ENCODE assay signal across 22 cellular contexts in genomic region chr7:92794386-92794785, GRCh38. TPM values are rescaled to one million over a fixed set of nuclear protein-coding genes. Genes with fewer than 3 reads are reported as not detected.
A peak's percentile ranks its signal among the peaks of the same experiment; 100 is the strongest.
DNase-seq lines count a peak whose midpoint lies in the region; ATAC-seq and TF ChIP-seq lines count a peak whose summit lies in the region.
"Had no signal": no experiment of that assay in that cellular context is flagged by ENCODE, and none has a peak within 500 bp of the region (broad histone marks: within the 10 kb centered on the region; RNA-seq: fewer than 3 reads in every experiment).

No MANE protein-coding gene starts in this region.

- TF ChIP-seq POLR2A in tibial nerve (IDR thresholded peaks at IDR 0.05) = no peak

- peak overlapping the region in 1 of 2 experiments; percentile 84 for H2BK12ac ChIP-seq in mesenchymal stem cell (ENCODE audit: low read length in 2 of 2)

- H2AFZ ChIP-seq in KMS-11 (ENCODE audit: low read depth) (no peak overlapping the region), mesenchymal stem cell (ENCODE audit: low read depth, low read length) (no peak overlapping the region)

- ATAC-seq in GM21360 (IDR thresholded peaks at IDR 0.05; ENCODE audit: unreplicated experiment) = no peak
- ATAC-seq: activated CD8-positive, alpha-beta T cell treated with anti-CD3 and anti-CD28 coated beads for 36 hours; mucosa of descending colon; stimulated activated naive B cell treated with anti-CD40 and anti-IgM and Interleukin-4, amounts not matched to agents 10 μg/mL and 1 μg/mL and 100 μg/mL, for 72 hours had no signal

- peak overlapping the region; percentile 89 for H3K4me2 ChIP-seq in KMS-11
- H3K4me2 ChIP-seq in mesenchymal stem cell (ENCODE audit: low read length, poor library complexity, severe bottlenecking) = no peak overlapping the region

- H3K27me3 ChIP-seq in KMS-11 (ENCODE audit: insufficient read depth, low read depth) (no peaks in the 10 kb centered on the region), WERI-Rb-1 (ENCODE audit: insufficient read depth, low read depth, severe bottlenecking) (no peaks in the 10 kb centered on the region), mesenchymal stem cell (ENCODE audit: control insufficient read depth in 1 of 2, insufficient read depth in 1 of 2, low read length in 2 of 2) (no peaks in the 10 kb centered on the region), tibial nerve (no peaks in the 10 kb centered on the region)
- H3K27me3 ChIP-seq: thyroid gland had no signal

- H3K4me3 ChIP-seq in KMS-11 (IDR thresholded peaks at IDR 0.05; ENCODE audit: insufficient read depth, low read depth, low read length) (no peak overlapping the region), WERI-Rb-1 (ENCODE audit: low read depth, low read length) (no peak overlapping the region), mesenchymal stem cell (ENCODE audit: insufficient read depth in 1 of 2, low read depth in 1 of 2, low read length in 2 of 2) (no peak overlapping the region), tibial nerve (no peak overlapping the region)
- H3K4me3 ChIP-seq: mucosa of descending colon, prostate gland, skin epidermis, thyroid gland had no signal

- H3K4me1 ChIP-seq in KMS-11 (ENCODE audit: low read depth, poor library complexity, severe bottlenecking) (peaks cover 100% of the 10 kb centered on the region), mesenchymal stem cell (ENCODE audit: control insufficient read depth, insufficient read depth, low read depth, low read length) (peaks cover 3% of the 10 kb centered on the region), tibial nerve (peaks cover 0 to 53% (median 10%) of the 10 kb centered on the region in 4 donors)

- H3K79me1 ChIP-seq in mesenchymal stem cell (replicated peaks; ENCODE audit: low read length, poor library complexity, severe bottlenecking) = peaks cover 5% of the 10 kb centered on the region

- peak overlapping the region; percentile 62 to 70 for H3K18ac ChIP-seq in mesenchymal stem cell (ENCODE audit: low read depth in 1 of 2, low read length in 2 of 2)

- H4K8ac ChIP-seq in mesenchymal stem cell (ENCODE audit: low read length) = no peak overlapping the region

- H3K23ac ChIP-seq in mesenchymal stem cell (ENCODE audit: low read length in 2 of 2) = no peak overlapping the region

- peak; percentile 85 for DNase-seq in DMS 273 treated with DMSO at 0.1 percent for 48 hours (lab: John Stamatoyannopoulos, UW)
- peak; percentile 33 for DNase-seq in WERI-Rb-1
- no peak for DNase-seq in mesenchymal stem cell
- no peak for DNase-seq in NCI-H1092 (lab: John Stamatoyannopoulos, UW)
- DNase-seq in activated CD4-positive, CD25-positive, alpha-beta regulatory T cell (lab: John Stamatoyannopoulos, UW) = no peak
- no peak for DNase-seq in tibial nerve (ENCODE audit: low spot score in 2 of 2)
- DNase-seq: activated CD8-positive, alpha-beta T cell treated with anti-CD3 and anti-CD28 coated beads for 36 hours; CD4-positive, alpha-beta memory T cell; dermis blood vessel endothelial cell; DMS153; hypothalamus; KBM-7; mucosa of descending colon; NCI-H1048; NCI-H2081 treated with DMSO at 0.1 percent for 48 hours; stimulated activated naive B cell treated with anti-CD40 and anti-IgM and Interleukin-4, amounts not matched to agents 10 μg/mL and 1 μg/mL and 100 μg/mL, for 72 hours; thyroid gland had no signal

- H3K9me3 ChIP-seq in WERI-Rb-1 (ENCODE audit: severe bottlenecking) = no peaks in the 10 kb centered on the region
- H3K9me3 ChIP-seq in mesenchymal stem cell (ENCODE audit: control insufficient read depth, low read length) = peaks cover 5% of the 10 kb centered on the region
- peaks cover 0 to under 1% (median 0%) of the 10 kb centered on the region in 4 donors for H3K9me3 ChIP-seq in tibial nerve
- H3K9me3 ChIP-seq: mucosa of descending colon, prostate gland, thyroid gland had no signal

- 95% methylated on average over 4 of the region's 4 CpGs for WGBS in mesenchymal stem cell
- 80 to 82% methylated on average over 4 of the region's 4 CpGs for WGBS in tibial nerve, 2 donors

- H2AK5ac ChIP-seq in mesenchymal stem cell (ENCODE audit: low read length, severe bottlenecking) = no peak overlapping the region

- peaks cover 100% of the 10 kb centered on the region for H3K79me2 ChIP-seq in KMS-11 (ENCODE audit: insufficient read depth, low read depth)

- H2BK15ac ChIP-seq in mesenchymal stem cell (ENCODE audit: low read depth, poor library complexity, severe bottlenecking) = no peak overlapping the region

- peak overlapping the region; percentile 10; the same call in 1 of the 2 replicates for H3K9ac ChIP-seq in KMS-11
- H3K9ac ChIP-seq in mesenchymal stem cell (ENCODE audit: low read length) = no peak overlapping the region

- no peaks in the 10 kb centered on the region for H3K36me3 ChIP-seq in KMS-11 (ENCODE audit: insufficient read depth)
- H3K36me3 ChIP-seq in WERI-Rb-1 = no peaks in the 10 kb centered on the region
- no peaks in the 10 kb centered on the region for H3K36me3 ChIP-seq in mesenchymal stem cell (ENCODE audit: control insufficient read depth in 1 of 2, insufficient read depth in 2 of 2, low read depth in 1 of 2, low read length in 2 of 2)
- H3K36me3 ChIP-seq in tibial nerve = no peaks in the 10 kb centered on the region
- H3K36me3 ChIP-seq: prostate gland, thyroid gland had no signal

- H2BK120ac ChIP-seq in mesenchymal stem cell (ENCODE audit: low read depth, low read length) = no peak overlapping the region

- TF ChIP-seq CTCF in KMS-11 (conservative IDR thresholded peaks at IDR 0.05; ENCODE audit: low read depth, low read length) (no peak), WERI-Rb-1 (IDR thresholded peaks at IDR 0.05; ENCODE audit: low read depth, low read length) (no peak), tibial nerve (IDR thresholded peaks at IDR 0.05) (no peak)

- TF ChIP-seq EP300 in tibial nerve (IDR thresholded peaks at IDR 0.05) = no peak

- H3K14ac ChIP-seq in mesenchymal stem cell (ENCODE audit: low read length in 2 of 2) = no peak overlapping the region

- peak overlapping the region; percentile 56 for H4K91ac ChIP-seq in mesenchymal stem cell (ENCODE audit: low read length)

- peak overlapping the region in 1 of 2 experiments; percentile 51 for H3K4ac ChIP-seq in mesenchymal stem cell (ENCODE audit: low read depth in 1 of 2, low read length in 2 of 2)

- H4K20me1 ChIP-seq in KMS-11 (ENCODE audit: insufficient read depth) = no peaks in the 10 kb centered on the region

- H3K27ac ChIP-seq in KMS-11 (peak overlapping the region; percentile 78), WERI-Rb-1 (no peak overlapping the region), mesenchymal stem cell (ENCODE audit: low read length, poor library complexity, severe bottlenecking) (no peak overlapping the region), tibial nerve (no peak overlapping the region)
- H3K27ac ChIP-seq: prostate gland, RWPE1, skin epidermis, thyroid gland had no signal

- no peak overlapping the region for H2BK5ac ChIP-seq in mesenchymal stem cell (ENCODE audit: low read depth, low read length, poor library complexity, severe bottlenecking)

RNA-seq across cellular contexts. Expression of gene CDK6, which starts 42.0 kb away (rescaled TPM):
- polyA plus RNA-seq in mesenchymal stem cell (2013, experiment 1 of 2) = 14.4 TPM
- 14.4 TPM for polyA plus RNA-seq in mesenchymal stem cell (2013, experiment 2 of 2)
- 10 to 100 TPM; 14.4 to 45.4 (median 26.6) TPM for total RNA-seq in tibial nerve

Comparison
In these comparisons a context has a peak if more than half of its experiments do, and no peak if none do; other contexts are left out.
1. DNase-seq: peak in DMS 273 treated with DMSO at 0.1 percent for 48 hours (single experiment) and WERI-Rb-1 (single experiment); none in mesenchymal stem cell (single experiment), NCI-H1092 (single experiment), activated CD4-positive, CD25-positive, alpha-beta regulatory T cell (0 of 4) and tibial nerve (0 of 2).